In the genomic region with DNA sequence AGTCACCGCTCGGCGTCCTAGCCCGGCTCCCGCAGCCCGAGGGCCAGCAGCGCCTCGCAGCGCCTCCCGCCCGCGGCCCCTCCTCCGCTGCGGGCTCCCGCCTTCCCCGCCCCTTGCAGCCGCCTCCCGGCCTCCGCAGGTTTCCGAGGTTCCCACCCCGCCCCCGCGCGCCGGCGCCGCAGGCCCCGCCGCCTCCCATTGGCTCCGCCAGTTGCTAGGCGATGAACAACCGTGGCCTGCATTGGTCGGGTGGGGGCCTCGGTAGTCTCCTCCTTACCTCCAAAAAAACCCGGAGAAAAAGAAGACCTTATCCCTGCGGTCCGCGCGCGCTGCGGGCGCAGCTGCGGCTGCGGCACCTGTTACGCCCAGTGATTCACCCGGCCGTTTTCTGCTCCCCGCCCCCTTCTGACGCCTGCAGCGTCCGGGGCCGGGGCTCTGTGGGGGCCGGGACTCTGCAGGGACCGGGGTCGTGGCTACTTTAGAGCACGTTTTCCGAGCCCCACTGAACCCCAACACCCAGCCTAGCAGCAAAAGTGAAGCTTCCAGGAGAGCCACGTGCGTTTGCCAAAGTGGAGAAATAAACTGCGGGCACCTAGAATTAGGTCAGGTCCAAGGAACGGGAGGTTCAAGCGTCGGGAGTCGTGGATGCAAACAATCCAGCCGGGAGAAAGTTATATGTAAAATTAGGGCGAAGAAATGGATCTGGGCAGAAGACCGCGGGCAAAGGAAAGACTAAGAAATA, we compare ENCODE assay signal across 8 cellular contexts. TPM values are rescaled to one million over a fixed set of nuclear protein-coding genes. Genes with fewer than 3 reads are reported as not detected.
DNase-seq lines count a peak whose midpoint lies in the region; ATAC-seq and TF ChIP-seq lines count a peak whose summit lies in the region.

A gene with protein sequence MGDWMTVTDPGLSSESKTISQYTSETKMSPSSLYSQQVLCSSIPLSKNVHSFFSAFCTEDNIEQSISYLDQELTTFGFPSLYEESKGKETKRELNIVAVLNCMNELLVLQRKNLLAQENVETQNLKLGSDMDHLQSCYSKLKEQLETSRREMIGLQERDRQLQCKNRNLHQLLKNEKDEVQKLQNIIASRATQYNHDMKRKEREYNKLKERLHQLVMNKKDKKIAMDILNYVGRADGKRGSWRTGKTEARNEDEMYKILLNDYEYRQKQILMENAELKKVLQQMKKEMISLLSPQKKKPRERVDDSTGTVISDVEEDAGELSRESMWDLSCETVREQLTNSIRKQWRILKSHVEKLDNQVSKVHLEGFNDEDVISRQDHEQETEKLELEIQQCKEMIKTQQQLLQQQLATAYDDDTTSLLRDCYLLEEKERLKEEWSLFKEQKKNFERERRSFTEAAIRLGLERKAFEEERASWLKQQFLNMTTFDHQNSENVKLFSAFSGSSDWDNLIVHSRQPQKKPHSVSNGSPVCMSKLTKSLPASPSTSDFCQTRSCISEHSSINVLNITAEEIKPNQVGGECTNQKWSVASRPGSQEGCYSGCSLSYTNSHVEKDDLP (minus strand): TSS at position 65 of the 742 bp plus-strand sequence. CDS start 19,242 bp downstream, outside the sequence.

- TF ChIP-seq CTCF in C4-2B (conservative IDR thresholded peaks at IDR 0.05) = no peak

- H3K4me1 Mint-ChIP-seq in dendritic cell treated with granulocyte-macrophage colony-stimulating factor and Interleukin-4, amounts not matched to agents 40 ng/mL and 50 ng/mL, for 4 days (ENCODE audit: low read depth) = peaks cover 40% of the 10 kb centered on the region

- peak within 1 kb of the TSS; percentile 92 for H3K27ac Mint-ChIP-seq in dendritic cell treated with granulocyte-macrophage colony-stimulating factor and Interleukin-4, amounts not matched to agents 40 ng/mL and 50 ng/mL, for 4 days

- H3K9me3 Mint-ChIP-seq in dendritic cell treated with granulocyte-macrophage colony-stimulating factor and Interleukin-4, amounts not matched to agents 40 ng/mL and 50 ng/mL, for 4 days = no peaks in the 10 kb centered on the region

- peak; percentile 99 for DNase-seq in NCI-H748 (lab: John Stamatoyannopoulos, UW; ENCODE audit: unreplicated experiment)
- peak; percentile 100 for DNase-seq in activated CD4-positive, alpha-beta T cell treated with anti-CD3 and anti-CD28 coated beads, Interleukin-2, amount 50 U/mL, for 1 hour
- peak; percentile 99 for DNase-seq in left lobe of liver (ENCODE audit: low spot score)
- DNase-seq in stimulated activated CD4-positive, alpha-beta T cell treated with anti-CD3 and anti-CD28 coated beads, Interleukin-2, amount 100 ng/mL, for 24 hours = peak; percentile 100

- H3K27me3 Mint-ChIP-seq in dendritic cell treated with granulocyte-macrophage colony-stimulating factor and Interleukin-4, amounts not matched to agents 40 ng/mL and 50 ng/mL, for 4 days = no peaks in the 10 kb centered on the region

- H3K4me3 Mint-ChIP-seq in dendritic cell treated with granulocyte-macrophage colony-stimulating factor and Interleukin-4, amounts not matched to agents 40 ng/mL and 50 ng/mL, for 4 days = peak within 1 kb of the TSS; percentile 96

- ATAC-seq in GM19395 (IDR thresholded peaks at IDR 0.05; ENCODE audit: unreplicated experiment) (peak; percentile 88), HG03558 (IDR thresholded peaks at IDR 0.05; ENCODE audit: extremely low read depth, unreplicated experiment) (peak; percentile 88), left lobe of liver (peak; percentile 93)

- intact Hi-C loops in dendritic cell treated with granulocyte-macrophage colony-stimulating factor and Interleukin-4, amounts not matched to agents 40 ng/mL and 50 ng/mL, for 4 days (cut with micrococcal nuclease) = loop anchor here (2.0 to 10.0 kb wide), 6 partner anchors 68 to 587 kb away; partner anchors contain the start of genes BCL10, CTBS, GNG5 and SPATA1

- H3K36me3 Mint-ChIP-seq in dendritic cell treated with granulocyte-macrophage colony-stimulating factor and Interleukin-4, amounts not matched to agents 40 ng/mL and 50 ng/mL, for 4 days (ENCODE audit: low read depth) = peaks cover 6% of the 10 kb centered on the region

- peak within 1 kb of the TSS; percentile 87 for H3K27ac ChIP-seq in C4-2B

RNA-seq across cellular contexts. Expression of the gene that starts here (rescaled TPM):
- 15.8 TPM for total RNA-seq in left lobe of liver

Comparison
In these comparisons a context has a peak if more than half of its experiments do, and no peak if none do; other contexts are left out.
1. Peak in every context shown above with its lines: DNase-seq, ATAC-seq and H3K27ac ChIP-seq.